17 cellular contexts compared by ENCODE assay signal in genomic region chr5:83494666-83495065, GRCh38. TPM values are rescaled to one million over a fixed set of nuclear protein-coding genes. Genes with fewer than 3 reads are reported as not detected.
DNase-seq lines count a peak whose midpoint lies in the region; ATAC-seq and TF ChIP-seq lines count a peak whose summit lies in the region.
"Had no signal": no experiment of that assay in that cellular context is flagged by ENCODE, and none has a peak within 500 bp of the region (broad histone marks: within the 10 kb centered on the region; RNA-seq: fewer than 3 reads in every experiment).

No MANE protein-coding gene starts in this region.

- H3K9me3 ChIP-seq in HEK293 (ENCODE audit: control insufficient read depth, insufficient read depth, low read depth, low read length) (no peaks in the 10 kb centered on the region; the same call in 1 of the 2 replicates), SK-N-MC (ENCODE audit: low read depth, low read length) (no peaks in the 10 kb centered on the region), hepatocyte (ENCODE audit: low read depth) (no peaks in the 10 kb centered on the region)
- H3K9me3 ChIP-seq: BE2C, HAP-1, Peyer's patch had no signal

- H3K4me1 ChIP-seq in HEK293 (ENCODE audit: control insufficient read depth, insufficient read depth, low read length) (peaks cover 4% of the 10 kb centered on the region; the same call in 1 of the 2 replicates), hepatocyte (ENCODE audit: insufficient read depth) (peaks cover 23% of the 10 kb centered on the region)
- H3K4me1 ChIP-seq: BE2C, HAP-1, Peyer's patch had no signal

- BruUV-seq in Calu3 (replicated peaks; lab: Mats Ljungman, UMichigan) = no TSS peak

- POLR2A ChIA-PET in HEK293 (lab: Yijun Ruan, JAX) = interaction anchor here (0.6 kb wide), 1 partner anchor 594 kb away, joined by 4 read pairs; no protein-coding TSS in a partner anchor

- peaks cover 5% of the 10 kb centered on the region for H3K36me3 Mint-ChIP-seq in Calu3 (ENCODE audit: insufficient read depth, unreplicated experiment)
- H3K36me3 Mint-ChIP-seq: CD8-positive, alpha-beta memory T cell had no signal

- no peak overlapping the region for H3K9ac ChIP-seq in SK-N-MC (ENCODE audit: insufficient read length)

- H4K20me1 ChIP-seq in hepatocyte (ENCODE audit: insufficient read depth, poor library complexity, severe bottlenecking) = no peaks in the 10 kb centered on the region

- H3K79me2 ChIP-seq in hepatocyte = peaks cover 60% of the 10 kb centered on the region

- WGBS in hepatocyte (ENCODE audit: low lambda C conversion rate, missing lambda C conversion rate) = 91% methylated on average over 4 of the region's 4 CpGs

- H3K9me2 ChIP-seq in hepatocyte (replicated peaks; ENCODE audit: insufficient read depth) = no peaks in the 10 kb centered on the region

- H3K4me2 ChIP-seq in hepatocyte = no peak overlapping the region

- H2AFZ ChIP-seq in hepatocyte = no peak overlapping the region

- H3K27ac ChIP-seq in HEK293 (ENCODE audit: extremely low read depth, low read depth, low read length) (no peak overlapping the region), SK-N-MC (peak overlapping the region; percentile 32; the same call in 1 of the 2 replicates), hepatocyte (peak overlapping the region; percentile 52)
- H3K27ac ChIP-seq: Peyer's patch had no signal

- no peak for DNase-seq in Calu3
- DNase-seq in SK-N-MC (ENCODE audit: low read depth, low spot score) = no peak
- no peak for DNase-seq in hepatocyte (ENCODE audit: low spot score)
- DNase-seq in amygdala (lab: John Stamatoyannopoulos, UW) = no peak
- DNase-seq in NOMO-1 treated with DMSO at 0.1 percent for 48 hours (lab: John Stamatoyannopoulos, UW; ENCODE audit: unreplicated experiment) = no peak
- DNase-seq: BE2C; CD8-positive, alpha-beta memory T cell; DMS 273 treated with DMSO at 0.1 percent for 48 hours; NCI-H1105 treated with DMSO at 0.1 percent for 48 hours; NCI-H187; NCI-H446; Peyer's patch; SHP77 had no signal

- H3K27me3 Mint-ChIP-seq in Calu3 (ENCODE audit: unreplicated experiment) = no peaks in the 10 kb centered on the region

- H3K4me3 Mint-ChIP-seq in Calu3 (ENCODE audit: low read depth, unreplicated experiment) = no peak overlapping the region
- H3K4me3 Mint-ChIP-seq: CD8-positive, alpha-beta memory T cell had no signal

- TF ChIP-seq CTCF in Calu3 (IDR thresholded peaks at IDR 0.05; ENCODE audit: unreplicated experiment) (no peak), HEK293 (tag by site-specific recombination; IDR thresholded peaks at IDR 0.05) (no peak), hepatocyte (IDR thresholded peaks at IDR 0.05; ENCODE audit: poor library complexity) (no peak)

- CTCF ChIA-PET in Calu3 (lab: Charles Lee) = interaction anchor here (0.6 to 1.3 kb wide), 2 partner anchors 19 to 1049 kb away, joined by 3 to 5 read pairs; no protein-coding TSS in a partner anchor
- CTCF ChIA-PET in HEK293 (lab: Yijun Ruan, JAX) = interaction anchor here (0.7 kb wide), 1 partner anchor 17 kb away, joined by 3 read pairs; no protein-coding TSS in a partner anchor

- intact Hi-C loops in Calu3 (cut with micrococcal nuclease; ENCODE audit: unreplicated experiment) = no loop called here

- H3K36me3 ChIP-seq in HEK293 (ENCODE audit: control insufficient read depth in 2 of 2, insufficient read depth in 1 of 2, low read length in 2 of 2) = peaks cover 53 to 58% of the 10 kb centered on the region in 2 experiments
- H3K36me3 ChIP-seq in SK-N-MC (ENCODE audit: insufficient read depth, low read length) = no peaks in the 10 kb centered on the region
- no peaks in the 10 kb centered on the region for H3K36me3 ChIP-seq in hepatocyte (replicated peaks; ENCODE audit: insufficient read depth, low read depth)
- H3K36me3 ChIP-seq: BE2C, HAP-1, Peyer's patch had no signal

- H3K4me1 Mint-ChIP-seq in Calu3 (ENCODE audit: low read depth, unreplicated experiment) = peaks cover 16% of the 10 kb centered on the region
- H3K4me1 Mint-ChIP-seq: CD8-positive, alpha-beta memory T cell had no signal

- H3K27me3 ChIP-seq in hepatocyte = no peaks in the 10 kb centered on the region
- H3K27me3 ChIP-seq: BE2C, Peyer's patch had no signal

- no peaks in the 10 kb centered on the region for H3K9me3 Mint-ChIP-seq in Calu3 (ENCODE audit: low read depth, unreplicated experiment)
- H3K9me3 Mint-ChIP-seq: CD8-positive, alpha-beta memory T cell had no signal

- ATAC-seq in GM19397 (IDR thresholded peaks at IDR 0.05; ENCODE audit: unreplicated experiment) = no peak

- H3K4me3 ChIP-seq in HEK293 (ENCODE audit: low read depth, low read length) (no peak overlapping the region), SK-N-MC (no peak overlapping the region), hepatocyte (no peak overlapping the region)
- H3K4me3 ChIP-seq: HAP-1, Peyer's patch had no signal

- H3K27ac Mint-ChIP-seq in Calu3 (ENCODE audit: unreplicated experiment) = peak overlapping the region; percentile 20
- H3K27ac Mint-ChIP-seq: CD8-positive, alpha-beta memory T cell had no signal

TF ChIP-seq in HEK293, 187 proteins besides CTCF, POLR2A, EP300 and RAD21:
- no peak for TF ChIP-seq ZSCAN30 (tag by site-specific recombination; IDR thresholded peaks at IDR 0.05)
- TF ChIP-seq EGR2 (tag by site-specific recombination; IDR thresholded peaks at IDR 0.05; ENCODE audit: low read depth) = peak; percentile 63; the same call in 1 of the 2 replicates
- peak; percentile 84 for TF ChIP-seq ZFHX2 (tag by site-specific recombination; conservative IDR thresholded peaks at IDR 0.05)

RNA-seq across cellular contexts. Expression of gene VCAN, which starts 23.1 kb away (rescaled TPM):
- total RNA-seq in Calu3 (2022) (25.4 and 31.4 TPM in 2 replicates), hepatocyte (367 and 398 TPM in 2 replicates)
- 98.0 and 104 TPM in 2 replicates for polyA plus RNA-seq in hepatocyte
- total RNA-seq: HT-29 had no signal
- polyA plus RNA-seq: CD8-positive, alpha-beta memory T cell had no signal

Comparison
In these comparisons a context has a peak if more than half of its experiments do, and no peak if none do; other contexts are left out.
1. RNA of gene VCAN, which starts 23.1 kb away (total RNA-seq): 367 to 398 TPM in hepatocyte; 25.4 to 31.4 TPM in Calu3; every median in the first group is over 10 times any median in the second.